Comparison of ENCODE assay signal across 8 cellular contexts in the genomic region with DNA sequence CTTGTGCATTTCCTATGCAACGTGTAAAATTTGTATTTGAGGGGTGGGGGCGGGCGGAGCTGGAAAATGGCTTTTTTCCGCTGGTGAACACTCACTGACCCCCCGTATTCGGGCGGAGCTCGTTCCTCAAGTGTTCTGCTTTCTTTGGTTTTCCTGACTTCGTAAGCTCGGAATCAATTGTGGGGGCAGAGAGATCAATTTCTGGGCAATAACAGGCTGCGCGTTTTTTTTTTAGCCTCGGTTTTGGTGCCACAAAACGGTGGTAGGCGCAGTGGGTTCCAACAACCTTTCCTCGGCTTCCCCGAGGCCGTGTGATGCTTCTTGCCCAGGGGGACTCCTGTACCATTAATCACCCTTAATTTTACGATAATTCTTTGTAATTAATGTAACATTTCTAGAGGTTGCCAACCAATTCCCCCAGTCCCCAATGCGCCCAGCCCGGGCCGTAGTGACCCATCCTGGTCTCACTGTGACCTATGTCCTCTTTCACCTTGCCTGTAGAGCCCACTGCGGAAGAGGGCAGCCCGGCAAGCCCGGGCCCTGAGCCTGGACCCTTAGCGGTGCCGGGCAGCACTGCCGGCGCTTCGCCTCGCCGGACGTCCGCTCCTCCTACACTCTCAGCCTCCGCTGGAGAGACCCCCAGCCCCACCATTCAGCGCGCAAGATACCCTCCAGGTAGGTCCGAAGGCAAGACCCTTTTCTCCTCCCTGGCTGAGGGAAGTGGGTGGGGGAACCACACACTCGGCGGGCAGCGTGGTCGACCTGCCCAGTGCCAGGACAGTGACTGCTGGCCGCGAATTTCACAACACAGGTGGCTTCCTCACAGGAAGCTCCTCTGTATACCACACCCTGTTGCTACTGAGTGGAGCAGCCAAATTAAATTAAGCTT. TPM values are rescaled to one million over a fixed set of nuclear protein-coding genes. Genes with fewer than 3 reads are reported as not detected.
DNase-seq lines count a peak whose midpoint lies in the region; ATAC-seq, FAIRE-seq and TF ChIP-seq lines count a peak whose summit lies in the region.

No MANE protein-coding gene starts in this region.

- H3K36me3 ChIP-seq in DOHH2 (ENCODE audit: control insufficient read depth, low read length) = no peaks in the 10 kb centered on the region
- no peaks in the 10 kb centered on the region for H3K36me3 ChIP-seq in OCI-LY7 (ENCODE audit: insufficient read depth, low read length)
- H3K36me3 ChIP-seq in endothelial cell of umbilical vein (ENCODE audit: control insufficient read depth in 2 of 2, extremely low read depth in 1 of 2, insufficient read depth in 2 of 2, low read length in 2 of 2) = no peaks in the 10 kb centered on the region
- H3K36me3 ChIP-seq in neuronal stem cell (replicated peaks in 1 of 2; ENCODE audit: control insufficient read depth in 2 of 2, insufficient read depth in 2 of 2, low read length in 2 of 2) = peaks cover 0 to 7% of the 10 kb centered on the region in 2 donors

- no peak overlapping the region for H2BK120ac ChIP-seq in neuronal stem cell (ENCODE audit: low read depth, low read length)

- H4K20me1 ChIP-seq in DOHH2 (ENCODE audit: control insufficient read depth, insufficient read depth, low read depth, low read length) = peaks cover 6% of the 10 kb centered on the region; the same call in 1 of the 2 replicates
- H4K20me1 ChIP-seq in OCI-LY7 (ENCODE audit: insufficient read depth, low read length) = no peaks in the 10 kb centered on the region
- H4K20me1 ChIP-seq in endothelial cell of umbilical vein (replicated peaks; ENCODE audit: control insufficient read depth, extremely low read depth, insufficient read depth, low read length) = no peaks in the 10 kb centered on the region

- TF ChIP-seq CTCF in DOHH2 (IDR thresholded peaks at IDR 0.05; ENCODE audit: low read depth, low read length, poor library complexity, severe bottlenecking) (no peak), OCI-LY7 (conservative IDR thresholded peaks at IDR 0.05; ENCODE audit: low read length) (no peak), endothelial cell of umbilical vein (IDR thresholded peaks at IDR 0.05; ENCODE audit: extremely low read depth in 1 of 2, insufficient read depth in 1 of 2, low read depth in 1 of 2, low read length in 2 of 2) (no peak)

- H3K79me1 ChIP-seq in neuronal stem cell (ENCODE audit: low read depth, low read length) = peaks cover 4% of the 10 kb centered on the region

- peak overlapping the region; percentile 93 for H2BK12ac ChIP-seq in neuronal stem cell (ENCODE audit: low read length)

- peak overlapping the region; percentile 95 for H3K4me2 ChIP-seq in DOHH2 (ENCODE audit: low read length)
- H3K4me2 ChIP-seq in OCI-LY7 (ENCODE audit: low read length) = peak overlapping the region; percentile 98
- peak overlapping the region; percentile 89 for H3K4me2 ChIP-seq in endothelial cell of umbilical vein (ENCODE audit: insufficient read depth, low read length)
- H3K4me2 ChIP-seq in neuronal stem cell (ENCODE audit: insufficient read depth, low read length, poor library complexity, severe bottlenecking) = peak overlapping the region; percentile 100

- peaks cover 6% of the 10 kb centered on the region for H3F3A ChIP-seq in DOHH2 (ENCODE audit: control insufficient read depth, insufficient read depth)

- H3K79me2 ChIP-seq in DOHH2 (ENCODE audit: control insufficient read depth, low read length) (no peaks in the 10 kb centered on the region), OCI-LY7 (ENCODE audit: insufficient read depth, low read depth, low read length) (no peaks in the 10 kb centered on the region), endothelial cell of umbilical vein (ENCODE audit: control insufficient read depth, insufficient read depth, low read length) (no peaks in the 10 kb centered on the region)

- H3K27ac ChIP-seq in DOHH2 (ENCODE audit: low read depth, low read length) = no peak overlapping the region
- H3K27ac ChIP-seq in OCI-LY7 (ENCODE audit: low read depth, low read length, poor library complexity, severe bottlenecking) = no peak overlapping the region
- H3K27ac ChIP-seq in endothelial cell of umbilical vein (ENCODE audit: insufficient read depth, low read depth, low read length) = no peak overlapping the region
- no peak overlapping the region for H3K27ac ChIP-seq in neuronal stem cell (replicated peaks; ENCODE audit: low read length)

- no CpG with 5 or more reads among the region's 44 CpGs for WGBS in neuronal stem cell (ENCODE audit: extremely low coverage in 2 of 2, insufficient read length in 2 of 2, insufficient replicate concordance in 1 of 2), 2 donors

- H3K4ac ChIP-seq in neuronal stem cell (ENCODE audit: low read length) = no peak overlapping the region

- peak overlapping the region; percentile 81 for H3K18ac ChIP-seq in neuronal stem cell (ENCODE audit: low read length)

- DNase-seq in OCI-LY7 (ENCODE audit: low spot score) (no peak), endothelial cell of umbilical vein (ENCODE audit: low read depth, low spot score) (no peak), neuronal stem cell (ENCODE audit: low spot score) (no peak), urothelium cell line (ENCODE audit: low spot score) (no peak), putamen (ENCODE audit: low spot score) (no peak)

- no peak overlapping the region for H2BK5ac ChIP-seq in neuronal stem cell (ENCODE audit: low read length)

- no peak overlapping the region for H3K14ac ChIP-seq in neuronal stem cell (ENCODE audit: low read length)

- no peaks in the 10 kb centered on the region for H3K9me3 ChIP-seq in DOHH2 (ENCODE audit: control insufficient read depth, insufficient read depth, low read length)
- no peaks in the 10 kb centered on the region for H3K9me3 ChIP-seq in OCI-LY7 (ENCODE audit: low read length)
- H3K9me3 ChIP-seq in endothelial cell of umbilical vein (replicated peaks; ENCODE audit: control insufficient read depth, insufficient read depth, low read length) = no peaks in the 10 kb centered on the region
- peaks cover 0 to 2% of the 10 kb centered on the region in 2 donors for H3K9me3 ChIP-seq in neuronal stem cell (replicated peaks in 1 of 2; ENCODE audit: control insufficient read depth in 2 of 2, insufficient read depth in 1 of 2, low read depth in 1 of 2, low read length in 2 of 2)

- no peak for TF ChIP-seq POLR2A in endothelial cell of umbilical vein (IDR thresholded peaks at IDR 0.05; ENCODE audit: low read depth, low read length)

- no peak overlapping the region for H3K9ac ChIP-seq in endothelial cell of umbilical vein (replicated peaks; ENCODE audit: extremely low read depth, insufficient read depth, low read length)
- H3K9ac ChIP-seq in neuronal stem cell (ENCODE audit: low read depth, low read length, poor library complexity) = peak overlapping the region; percentile 15

- H2BK15ac ChIP-seq in neuronal stem cell (ENCODE audit: low read length) = peak overlapping the region; percentile 90

- no peak overlapping the region for H3K23ac ChIP-seq in neuronal stem cell (ENCODE audit: low read depth, low read length, poor library complexity)

- POLR2A ChIA-PET in OCI-LY7 (lab: Charles Lee) = interaction anchor here (0.6 to 1.1 kb wide), 4 partner anchors 9 to 206 kb away, joined by 3 to 5 read pairs (median 3); no protein-coding TSS in a partner anchor
- POLR2A ChIA-PET in endothelial cell of umbilical vein (lab: Charles Lee) = interaction anchor here (1.3 kb wide), 1 partner anchor 603 kb away, joined by 4 read pairs; a partner anchor contains a TSS

- H2AFZ ChIP-seq in OCI-LY7 (ENCODE audit: low read length) (peak overlapping the region; percentile 27; the same call in 1 of the 2 replicates), endothelial cell of umbilical vein (ENCODE audit: low read depth, low read length) (no peak overlapping the region), neuronal stem cell (ENCODE audit: low read length) (peak overlapping the region; percentile 98)

- BruUV-seq in OCI-LY7 (replicated peaks; lab: Mats Ljungman, UMichigan) (no TSS peak), endothelial cell of umbilical vein (replicated peaks; lab: Mats Ljungman, UMichigan) (no TSS peak)

- no peaks in the 10 kb centered on the region for H3K9me1 ChIP-seq in endothelial cell of umbilical vein (replicated peaks; ENCODE audit: control insufficient read depth, extremely low read depth, insufficient read depth, low read length)

- CTCF ChIA-PET in OCI-LY7 (lab: Charles Lee; ENCODE audit: unreplicated experiment) = interaction anchor here (0.7 kb wide), 1 partner anchor 258 kb away, joined by 3 read pairs; no protein-coding TSS in a partner anchor
- CTCF ChIA-PET in endothelial cell of umbilical vein (lab: Charles Lee) = interaction anchor here (0.7 to 1.7 kb wide), 13 partner anchors 10 to 776 kb away, joined by 3 to 12 read pairs (median 4); no protein-coding TSS in a partner anchor

- ATAC-seq in HG02588 (IDR thresholded peaks at IDR 0.05; ENCODE audit: unreplicated experiment) (no peak), GM18873 (IDR thresholded peaks at IDR 0.05; ENCODE audit: low FRiP score, unreplicated experiment) (no peak)

- no peak for FAIRE-seq in endothelial cell of umbilical vein (lab: Jason Lieb, UNC)
- FAIRE-seq in urothelium cell line (lab: Jason Lieb, UNC) = no peak

- no peak overlapping the region for H4K8ac ChIP-seq in neuronal stem cell (ENCODE audit: low read depth, low read length)

- H3K4me3 ChIP-seq in DOHH2 (ENCODE audit: low read length) (peak overlapping the region; percentile 83; the same call in 1 of the 2 replicates), OCI-LY7 (ENCODE audit: low read depth, low read length, poor library complexity, severe bottlenecking) (peak overlapping the region; percentile 73), endothelial cell of umbilical vein (replicated peaks in 1 of 3; ENCODE audit: insufficient read depth in 1 of 3, low read depth in 1 of 3, low read length in 3 of 3) (no peak overlapping the region), neuronal stem cell (ENCODE audit: low read length in 2 of 2) (peak overlapping the region; percentile 64 to 69)

- no peak overlapping the region for H2AK5ac ChIP-seq in neuronal stem cell (ENCODE audit: low read depth, low read length)

- H3K4me1 ChIP-seq in DOHH2 (ENCODE audit: control insufficient read depth, low read length) (peaks cover 39% of the 10 kb centered on the region), OCI-LY7 (ENCODE audit: insufficient read depth, low read length, poor library complexity, severe bottlenecking) (peaks cover 35% of the 10 kb centered on the region), endothelial cell of umbilical vein (ENCODE audit: control insufficient read depth, extremely low read depth, insufficient read depth, low read length) (peaks cover 20% of the 10 kb centered on the region), neuronal stem cell (ENCODE audit: control insufficient read depth in 2 of 2, insufficient read depth in 1 of 2, low read depth in 1 of 2, low read length in 2 of 2) (peaks cover 2 to 16% of the 10 kb centered on the region in 2 donors)

- intact Hi-C loops in OCI-LY7 (cut with micrococcal nuclease; ENCODE audit: unreplicated experiment) = no loop called here
- intact Hi-C loops in endothelial cell of umbilical vein (cut with micrococcal nuclease) = no loop called here

- dilution Hi-C loops in endothelial cell of umbilical vein (cut with MboI; ENCODE audit: extremely low pct_ligation_motif_present, low sequenced_read_pairs) = no loop called here

- H3K9me2 ChIP-seq in DOHH2 (replicated peaks; ENCODE audit: control insufficient read depth, low read length) (no peaks in the 10 kb centered on the region), OCI-LY7 (ENCODE audit: insufficient read depth, low read length) (no peaks in the 10 kb centered on the region)

- H3K27me3 ChIP-seq in DOHH2 (ENCODE audit: control insufficient read depth, low read length) (peaks cover 65% of the 10 kb centered on the region), endothelial cell of umbilical vein (ENCODE audit: control insufficient read depth in 2 of 2, insufficient read depth in 2 of 2, low read length in 2 of 2) (peaks cover 46 to 59% of the 10 kb centered on the region in 2 experiments), neuronal stem cell (ENCODE audit: control insufficient read depth in 3 of 3, insufficient read depth in 3 of 3, low read depth in 1 of 3, low read length in 3 of 3) (peaks cover 0 to 70% (median 23%) of the 10 kb centered on the region in 3 experiments)

- no peak overlapping the region for H4K91ac ChIP-seq in neuronal stem cell (ENCODE audit: low read depth, low read length, poor library complexity)

RNA-seq across cellular contexts. Expression of a gene that starts 3.7 kb away (rescaled TPM):
- total RNA-seq in OCI-LY7 (2014; rRNA removed; shearing (Covaris generic)) = 0.13 and 0.18 TPM in 2 replicates
- total RNA-seq in OCI-LY7 (2022) = 0.46 and 0.74 TPM in 2 replicates
- 0.22 and 0.23 TPM in 2 replicates for total RNA-seq in endothelial cell of umbilical vein
- polyA plus RNA-seq in endothelial cell of umbilical vein = 0.11 TPM in 2 replicates
- polyA plus RNA-seq in endothelial cell of umbilical vein (2011; cell fraction: cytosol; rRNA removed) = 0.08 and 0.11 TPM in 2 replicates
- polyA plus RNA-seq in endothelial cell of umbilical vein (2011; cell fraction: nucleus; rRNA removed) = 0.88 and 0.91 TPM in 2 replicates
- 0.04 TPM in 1 of 2 replicates, not detected in the other for polyA plus RNA-seq in endothelial cell of umbilical vein (2012)
- 0.23 and 1.00 TPM in 2 replicates for polyA minus RNA-seq in endothelial cell of umbilical vein
- 10.1 TPM for polyA minus RNA-seq in endothelial cell of umbilical vein (2011; cell fraction: cytosol; rRNA and poly(A)+ RNA removed)
- 3.5 and 5.6 TPM in 2 replicates for polyA minus RNA-seq in endothelial cell of umbilical vein (2011; cell fraction: nucleus; rRNA and poly(A)+ RNA removed)
- polyA plus RNA-seq in neuronal stem cell (2013, experiment 1 of 2) = 1.3 TPM
- polyA plus RNA-seq in neuronal stem cell (2013, experiment 2 of 2) = 1.3 TPM

Comparison
In these comparisons a context has a peak if more than half of its experiments do, and no peak if none do; other contexts are left out.
1. H3K4me3 ChIP-seq: peak in DOHH2 (single experiment), OCI-LY7 (single experiment) and neuronal stem cell (2 of 2); none in endothelial cell of umbilical vein (0 of 3).
2. Peak in every context shown above with its lines, with median percentiles within 50 percentile points of each other: H3K4me2 ChIP-seq.